10 cellular contexts compared by ENCODE assay signal in genomic region chrX:72307646-72308051, GRCh38. TPM values are rescaled to one million over a fixed set of nuclear protein-coding genes. Genes with fewer than 3 reads are reported as not detected.
DNase-seq lines count a peak whose midpoint lies in the region; ATAC-seq and TF ChIP-seq lines count a peak whose summit lies in the region.
"Had no signal": no experiment of that assay in that cellular context is flagged by ENCODE, and none has a peak within 500 bp of the region (broad histone marks: within the 10 kb centered on the region; RNA-seq: fewer than 3 reads in every experiment).

No MANE protein-coding gene starts in this region.

- no peak overlapping the region for H3K27ac Mint-ChIP-seq in activated CD4-positive, alpha-beta memory T cell treated with anti-CD3 and anti-CD28 coated beads for 36 hours
- no peak overlapping the region for H3K27ac Mint-ChIP-seq in activated CD4-positive, alpha-beta memory T cell treated with anti-CD3 and anti-CD28 coated beads, Interleukin-2, amount 10 ng/mL, durations not matched to agents 7 days and 5 days
- H3K27ac Mint-ChIP-seq in memory B cell = no peak overlapping the region

- no peaks in the 10 kb centered on the region for H3K36me3 Mint-ChIP-seq in activated CD4-positive, alpha-beta memory T cell treated with anti-CD3 and anti-CD28 coated beads for 36 hours
- H3K36me3 Mint-ChIP-seq in activated CD4-positive, alpha-beta memory T cell treated with anti-CD3 and anti-CD28 coated beads, Interleukin-2, amount 10 ng/mL, durations not matched to agents 7 days and 5 days (ENCODE audit: low read depth) = no peaks in the 10 kb centered on the region
- no peaks in the 10 kb centered on the region for H3K36me3 Mint-ChIP-seq in memory B cell

- H3K4me1 Mint-ChIP-seq in activated CD4-positive, alpha-beta memory T cell treated with anti-CD3 and anti-CD28 coated beads for 36 hours (ENCODE audit: low read depth) = peaks cover 29% of the 10 kb centered on the region
- peaks cover 26% of the 10 kb centered on the region for H3K4me1 Mint-ChIP-seq in activated CD4-positive, alpha-beta memory T cell treated with anti-CD3 and anti-CD28 coated beads, Interleukin-2, amount 10 ng/mL, durations not matched to agents 7 days and 5 days
- peaks cover 9% of the 10 kb centered on the region for H3K4me1 Mint-ChIP-seq in memory B cell

- H3K9me3 ChIP-seq in adipocyte (ENCODE audit: control insufficient read depth, low read length) (no peaks in the 10 kb centered on the region), testis (no peaks in the 10 kb centered on the region)

- peaks cover 10% of the 10 kb centered on the region for H3K4me1 ChIP-seq in adipocyte (ENCODE audit: control insufficient read depth, insufficient read depth, low read length)
- no peaks in the 10 kb centered on the region for H3K4me1 ChIP-seq in testis

- H3K4me3 ChIP-seq in adipocyte (ENCODE audit: low read length) (peak overlapping the region; percentile 81), testis (peak overlapping the region; percentile 44 to 62)

- intact Hi-C loops in activated CD4-positive, alpha-beta memory T cell treated with anti-CD3 and anti-CD28 coated beads for 36 hours (cut with micrococcal nuclease) = loop anchor here (5.0 to 10.0 kb wide), 2 partner anchors 40 to 237 kb away; no protein-coding TSS in a partner anchor
- intact Hi-C loops in testis (cut with DNase I; ENCODE audit: low total_unique reads) = no loop called here

- H3K9ac ChIP-seq in adipocyte (ENCODE audit: low read length) = peak overlapping the region; percentile 63

- no peak overlapping the region for H3K27ac ChIP-seq in testis

- H3K4me3 Mint-ChIP-seq in activated CD4-positive, alpha-beta memory T cell treated with anti-CD3 and anti-CD28 coated beads for 36 hours = peak overlapping the region; percentile 29
- H3K4me3 Mint-ChIP-seq in activated CD4-positive, alpha-beta memory T cell treated with anti-CD3 and anti-CD28 coated beads, Interleukin-2, amount 10 ng/mL, durations not matched to agents 7 days and 5 days = no peak overlapping the region
- H3K4me3 Mint-ChIP-seq in memory B cell = peak overlapping the region; percentile 65

- H3K27me3 ChIP-seq in adipocyte (replicated peaks; ENCODE audit: control insufficient read depth, insufficient read depth, low read length) = peaks cover 58% of the 10 kb centered on the region
- H3K27me3 ChIP-seq in testis = no peaks in the 10 kb centered on the region

- CTCF ChIA-PET in activated CD4-positive, alpha-beta memory T cell treated with anti-CD3 and anti-CD28 coated beads for 36 hours (lab: Charles Lee) = no interaction called here
- CTCF ChIA-PET in activated CD4-positive, alpha-beta memory T cell treated with anti-CD3 and anti-CD28 coated beads, Interleukin-2, amount 10 ng/mL, durations not matched to agents 7 days and 5 days (lab: Charles Lee) = interaction anchor here (1.5 kb wide), 1 partner anchor 30 kb away, joined by 4 read pairs; the partner anchor contains the start of gene RPS4X

- TF ChIP-seq CTCF in testis (IDR thresholded peaks at IDR 0.05) = no peak

- peaks cover 46% of the 10 kb centered on the region for H3K27me3 Mint-ChIP-seq in activated CD4-positive, alpha-beta memory T cell treated with anti-CD3 and anti-CD28 coated beads for 36 hours
- H3K27me3 Mint-ChIP-seq in activated CD4-positive, alpha-beta memory T cell treated with anti-CD3 and anti-CD28 coated beads, Interleukin-2, amount 10 ng/mL, durations not matched to agents 7 days and 5 days = peaks cover 57% of the 10 kb centered on the region
- H3K27me3 Mint-ChIP-seq in memory B cell = peaks cover 10% of the 10 kb centered on the region

- WGBS in testis, 2 donors = 2 to 7% methylated on average over 13 to 17 of the region's 17 CpGs

- no peak for TF ChIP-seq POLR2A in testis (IDR thresholded peaks at IDR 0.05)

- ATAC-seq in memory B cell (ENCODE audit: low read depth) = no peak

- no peaks in the 10 kb centered on the region for H3K9me3 Mint-ChIP-seq in activated CD4-positive, alpha-beta memory T cell treated with anti-CD3 and anti-CD28 coated beads for 36 hours
- H3K9me3 Mint-ChIP-seq in activated CD4-positive, alpha-beta memory T cell treated with anti-CD3 and anti-CD28 coated beads, Interleukin-2, amount 10 ng/mL, durations not matched to agents 7 days and 5 days = no peaks in the 10 kb centered on the region
- no peaks in the 10 kb centered on the region for H3K9me3 Mint-ChIP-seq in memory B cell

- no peak for DNase-seq in activated CD4-positive, alpha-beta memory T cell treated with anti-CD3 and anti-CD28 coated beads for 36 hours
- no peak for DNase-seq in activated CD4-positive, alpha-beta memory T cell treated with anti-CD3 and anti-CD28 coated beads, Interleukin-2, amount 10 ng/mL, durations not matched to agents 7 days and 5 days
- DNase-seq in adipocyte (ENCODE audit: low read depth) (no peak), memory B cell (ENCODE audit: low spot score in 2 of 2) (no peak), testis (no peak), NCI-H1694 (lab: John Stamatoyannopoulos, UW) (no peak), hepatic stellate cell (ENCODE audit: low spot score) (no peak), dedifferentiated amniotic fluid mesenchymal stem cell (ENCODE audit: extremely low spot score) (no peak)

- H3K36me3 ChIP-seq in adipocyte (ENCODE audit: control insufficient read depth, insufficient read depth, low read length, severe bottlenecking) = no peaks in the 10 kb centered on the region
- H3K36me3 ChIP-seq in testis (ENCODE audit: low read depth, missing control alignments) = no peaks in the 10 kb centered on the region

- POLR2A ChIA-PET in activated CD4-positive, alpha-beta memory T cell treated with anti-CD3 and anti-CD28 coated beads for 36 hours (lab: Charles Lee) = interaction anchor here (1.2 kb wide), 1 partner anchor 31 kb away, joined by 3 read pairs; the partner anchor contains the start of gene RPS4X
- POLR2A ChIA-PET in activated CD4-positive, alpha-beta memory T cell treated with anti-CD3 and anti-CD28 coated beads, Interleukin-2, amount 10 ng/mL, durations not matched to agents 7 days and 5 days (lab: Charles Lee) = interaction anchor here (3.0 kb wide), 1 partner anchor 31 kb away, joined by 14 read pairs; the partner anchor contains the start of gene RPS4X

RNA-seq across cellular contexts. Expression of gene CITED1, which starts 1.9 kb away (rescaled TPM):
- not detected for total RNA-seq in activated CD4-positive, alpha-beta memory T cell treated with anti-CD3 and anti-CD28 coated beads for 36 hours
- not detected for total RNA-seq in activated CD4-positive, alpha-beta memory T cell treated with anti-CD3 and anti-CD28 coated beads, Interleukin-2, amount 10 ng/mL, durations not matched to agents 7 days and 5 days
- total RNA-seq in testis = 100 to 1,000 TPM; 439 to 593 TPM
- 323 TPM for polyA plus RNA-seq in testis (ENCODE audit: insufficient read depth, low read depth, low replicate concordance)
- total RNA-seq: T-helper 1 cell treated with Interleukin-12 subunit alpha and Interleukin-12 subunit beta and Interleukin-4 antibody, amounts not matched to agents 30 ng/mL and 1 ng/mL, for 36 hours had no signal
- polyA plus RNA-seq: BJ had no signal

RNA-seq across cellular contexts. Expression of gene RPS4X, which starts 30.6 kb away (rescaled TPM):
- total RNA-seq in activated CD4-positive, alpha-beta memory T cell treated with anti-CD3 and anti-CD28 coated beads for 36 hours = 1,000 to 10,000 TPM; 1,245 to 1,277 TPM
- total RNA-seq in activated CD4-positive, alpha-beta memory T cell treated with anti-CD3 and anti-CD28 coated beads, Interleukin-2, amount 10 ng/mL, durations not matched to agents 7 days and 5 days = 100 to 1,000 TPM; 808 to 834 TPM
- total RNA-seq in testis = 100 to 1,000 TPM; 268 to 497 TPM
- 546 TPM for polyA plus RNA-seq in testis (ENCODE audit: insufficient read depth, low read depth, low replicate concordance)

Comparison
In these comparisons a context has a peak if more than half of its experiments do, and no peak if none do; other contexts are left out.
1. RNA of gene CITED1, which starts 1.9 kb away (total RNA-seq): 439 to 593 TPM in testis; not detected in activated CD4-positive, alpha-beta memory T cell treated with anti-CD3 and anti-CD28 coated beads for 36 hours and not detected in activated CD4-positive, alpha-beta memory T cell treated with anti-CD3 and anti-CD28 coated beads, Interleukin-2, amount 10 ng/mL, durations not matched to agents 7 days and 5 days; every median in the first group is over 100 times any median in the second.